ENCODE assay signal across 19 cellular contexts in genomic region chr15:28931828-28932227, GRCh38.
"Had no signal": no experiment of that assay in that cellular context is flagged by ENCODE, and none has a peak within 500 bp of the region (broad histone marks: within the 10 kb centered on the region; RNA-seq: fewer than 3 reads in every experiment).

No MANE protein-coding gene starts in this region.

- DNase-seq: activated gamma-delta T cell treated with Interleukin-2 at 50 U/mL for 16 hours; brain microvascular endothelial cell; central memory CD4-positive, alpha-beta T cell; colonic mucosa; endodermal cell; hypothalamus; midbrain; stimulated activated CD4-positive, alpha-beta T cell treated with anti-CD3 and anti-CD28 coated beads, Interleukin-2, amount 100 ng/mL, for 48 hours; stimulated activated naive CD4-positive, alpha-beta T cell; T-cell; T-helper 9 cell had no signal

- H3K4me1 Mint-ChIP-seq: nephron had no signal

- H3K27ac ChIP-seq: ascending aorta, brain microvascular endothelial cell, colonic mucosa, epithelial cell of prostate, gastroesophageal sphincter, pancreas had no signal

- H3K4me3 ChIP-seq: ascending aorta, colonic mucosa, gastroesophageal sphincter, pancreas, smooth muscle cell had no signal

- H3K27ac Mint-ChIP-seq: endodermal cell, nephron, WTC11 had no signal

- H3K4me3 Mint-ChIP-seq: endodermal cell, nephron, T-cell, WTC11 had no signal

- H3K4me1 ChIP-seq: ascending aorta, colonic mucosa, gastroesophageal sphincter, pancreas had no signal

- ATAC-seq: gastroesophageal sphincter, pancreas, sciatic nerve, T-cell, WTC11 had no signal

- H3K27me3 ChIP-seq: ascending aorta, brain microvascular endothelial cell, colonic mucosa, gastroesophageal sphincter, pancreas had no signal

- H3K9me3 ChIP-seq: ascending aorta, colonic mucosa, gastroesophageal sphincter, pancreas had no signal

- H3K36me3 ChIP-seq: ascending aorta, brain microvascular endothelial cell, colonic mucosa, gastroesophageal sphincter, pancreas had no signal

- H3K9me3 Mint-ChIP-seq: T-cell had no signal

- H3K27me3 Mint-ChIP-seq: T-cell had no signal
